In genomic region chr10:87734987-87735827, GRCh38 we compare ENCODE assay signal across 8 cellular contexts.
A peak's percentile ranks its signal among the peaks of the same experiment; 100 is the strongest.
DNase-seq lines count a peak whose midpoint lies in the region; ATAC-seq and TF ChIP-seq lines count a peak whose summit lies in the region.

No MANE protein-coding gene starts in this region.

- no peak overlapping the region for H2AFZ ChIP-seq in mesenchymal stem cell (ENCODE audit: low read depth, low read length)

- H3K79me1 ChIP-seq in mesenchymal stem cell (replicated peaks; ENCODE audit: low read length, poor library complexity, severe bottlenecking), result no peaks in the 10 kb centered on the region

- H3K36me3 Mint-ChIP-seq in endothelial cell (ENCODE audit: low read depth, unreplicated experiment), result no peaks in the 10 kb centered on the region

- H3K9me3 ChIP-seq in Peyer's patch, result no peaks in the 10 kb centered on the region
- no peaks in the 10 kb centered on the region for H3K9me3 ChIP-seq in mesenchymal stem cell (ENCODE audit: control insufficient read depth, low read length)

- H3K4me1 ChIP-seq in Peyer's patch, result no peaks in the 10 kb centered on the region
- H3K4me1 ChIP-seq in mesenchymal stem cell (ENCODE audit: control insufficient read depth, insufficient read depth, low read depth, low read length), result peaks cover 2% of the 10 kb centered on the region

- no peaks in the 10 kb centered on the region for H3K36me3 ChIP-seq in Peyer's patch
- H3K36me3 ChIP-seq in mesenchymal stem cell (ENCODE audit: control insufficient read depth in 1 of 2, insufficient read depth in 2 of 2, low read depth in 1 of 2, low read length in 2 of 2), result peaks cover 0 to 28% of the 10 kb centered on the region in 2 experiments

- TF ChIP-seq CTCF in Peyer's patch (IDR thresholded peaks at IDR 0.05) (peak; percentile 31 to 77 (median 71)), endothelial cell (IDR thresholded peaks at IDR 0.05; ENCODE audit: unreplicated experiment) (peak; percentile 92)

- H3K4me3 ChIP-seq in Peyer's patch (no peak overlapping the region), mesenchymal stem cell (ENCODE audit: insufficient read depth in 1 of 2, low read depth in 1 of 2, low read length in 2 of 2) (no peak overlapping the region)

- H2BK12ac ChIP-seq in mesenchymal stem cell (ENCODE audit: low read length in 2 of 2), result no peak overlapping the region

- H2BK120ac ChIP-seq in mesenchymal stem cell (ENCODE audit: low read depth, low read length), result no peak overlapping the region

- H3K4me3 Mint-ChIP-seq in endothelial cell (ENCODE audit: unreplicated experiment), result no peak overlapping the region

- no peak overlapping the region for H3K23ac ChIP-seq in mesenchymal stem cell (ENCODE audit: low read length in 2 of 2)

- 34% methylated on average over 4 of the region's 7 CpGs for WGBS in mesenchymal stem cell

- H3K4me2 ChIP-seq in mesenchymal stem cell (ENCODE audit: low read length, poor library complexity, severe bottlenecking), result peak overlapping the region; percentile 55

- no peak for TF ChIP-seq POLR2A in Peyer's patch (IDR thresholded peaks at IDR 0.05)

- no peak overlapping the region for H2BK5ac ChIP-seq in mesenchymal stem cell (ENCODE audit: low read depth, low read length, poor library complexity, severe bottlenecking)

- H3K27ac ChIP-seq in Peyer's patch (no peak overlapping the region), mesenchymal stem cell (ENCODE audit: low read length, poor library complexity, severe bottlenecking) (no peak overlapping the region)

- no peak overlapping the region for H3K4ac ChIP-seq in mesenchymal stem cell (ENCODE audit: low read depth in 1 of 2, low read length in 2 of 2)

- DNase-seq in ELF-1 (ENCODE audit: low read depth, low spot score), result peak; percentile 86
- no peak for DNase-seq in Peyer's patch
- peak; percentile 33 for DNase-seq in endothelial cell (ENCODE audit: low spot score)
- peak; percentile 64 for DNase-seq in mesenchymal stem cell

- no peaks in the 10 kb centered on the region for H3K9me3 Mint-ChIP-seq in endothelial cell (ENCODE audit: unreplicated experiment)

- H2AK5ac ChIP-seq in mesenchymal stem cell (ENCODE audit: low read length, severe bottlenecking), result no peak overlapping the region

- H4K91ac ChIP-seq in mesenchymal stem cell (ENCODE audit: low read length), result no peak overlapping the region

- no peak overlapping the region for H3K14ac ChIP-seq in mesenchymal stem cell (ENCODE audit: low read length in 2 of 2)

- H2BK15ac ChIP-seq in mesenchymal stem cell (ENCODE audit: low read depth, poor library complexity, severe bottlenecking), result no peak overlapping the region

- H3K27me3 Mint-ChIP-seq in endothelial cell (ENCODE audit: unreplicated experiment), result peaks cover 3% of the 10 kb centered on the region

- no peak overlapping the region for H3K27ac Mint-ChIP-seq in endothelial cell (ENCODE audit: unreplicated experiment)

- H3K9ac ChIP-seq in mesenchymal stem cell (ENCODE audit: low read length), result peak overlapping the region; percentile 11

- no peak overlapping the region for H4K8ac ChIP-seq in mesenchymal stem cell (ENCODE audit: low read length)

- H3K27me3 ChIP-seq in Peyer's patch, result no peaks in the 10 kb centered on the region
- H3K27me3 ChIP-seq in mesenchymal stem cell (ENCODE audit: control insufficient read depth in 1 of 2, insufficient read depth in 1 of 2, low read length in 2 of 2), result no peaks in the 10 kb centered on the region

- no peak overlapping the region for H3K18ac ChIP-seq in mesenchymal stem cell (ENCODE audit: low read depth in 1 of 2, low read length in 2 of 2)

- peaks cover 9% of the 10 kb centered on the region for H3K4me1 Mint-ChIP-seq in endothelial cell (ENCODE audit: unreplicated experiment)

- peak; percentile 66 for ATAC-seq in HG03354 (IDR thresholded peaks at IDR 0.05; ENCODE audit: poor library complexity, severe bottlenecking, unreplicated experiment)
- no peak for ATAC-seq in HG03571 (IDR thresholded peaks at IDR 0.05; ENCODE audit: unreplicated experiment)
- ATAC-seq in GM21529 (IDR thresholded peaks at IDR 0.05; ENCODE audit: unreplicated experiment), result no peak
- no peak for ATAC-seq in HG03521 (IDR thresholded peaks at IDR 0.05; ENCODE audit: unreplicated experiment)

Comparison
In these comparisons a context has a peak if more than half of its experiments do, and no peak if none do; other contexts are left out.
1. DNase-seq: peak in ELF-1 (single experiment), endothelial cell (single experiment) and mesenchymal stem cell (single experiment); none in Peyer's patch (0 of 3).